ENCODE assay signal across 8 cellular contexts in the genomic region with DNA sequence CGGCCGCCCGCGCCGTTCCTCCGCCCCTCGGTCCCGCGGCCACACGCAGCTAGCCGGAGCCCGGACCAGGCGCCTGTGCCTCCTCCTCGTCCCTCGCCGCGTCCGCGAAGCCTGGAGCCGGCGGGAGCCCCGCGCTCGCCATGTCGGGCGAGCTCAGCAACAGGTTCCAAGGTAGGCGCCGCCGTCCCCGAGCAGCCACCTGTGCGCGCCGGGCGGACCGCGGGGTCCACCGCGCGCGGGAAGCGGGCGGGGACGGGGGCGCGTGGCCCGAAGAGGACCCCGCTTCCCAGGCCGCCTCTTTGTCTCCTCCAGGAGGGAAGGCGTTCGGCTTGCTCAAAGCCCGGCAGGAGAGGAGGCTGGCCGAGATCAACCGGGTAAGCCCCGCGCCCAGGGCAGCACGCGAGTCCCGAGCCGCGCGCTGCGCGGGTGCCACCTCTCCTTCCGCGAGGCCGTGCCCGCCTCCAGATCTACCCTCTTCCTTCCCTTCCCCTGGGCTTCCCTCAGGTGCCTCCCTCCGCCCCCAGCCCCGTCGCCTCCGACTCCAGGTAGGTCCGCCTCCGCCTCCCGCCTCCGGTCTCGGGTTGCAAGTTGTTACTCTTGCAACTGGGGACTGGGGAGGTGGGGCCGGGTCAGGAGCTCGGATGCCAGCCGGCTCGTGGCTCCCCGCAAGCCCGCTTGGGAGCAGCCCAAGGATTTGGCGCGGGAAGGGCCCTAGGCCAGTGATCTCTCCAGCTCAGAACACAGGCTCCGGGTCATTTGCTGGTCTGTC. TPM values are rescaled to one million over a fixed set of nuclear protein-coding genes. Genes with fewer than 3 reads are reported as not detected.
A peak's percentile ranks its signal among the peaks of the same experiment; 100 is the strongest.
DNase-seq lines count a peak whose midpoint lies in the region; ATAC-seq and TF ChIP-seq lines count a peak whose summit lies in the region.

TSS of gene AIF1L (plus strand) at position 42 of the 769 bp plus-strand sequence. CDS start at position 141, 99 bp downstream.

- peak within 1 kb of the TSS; percentile 87 for H3K4me3 ChIP-seq in ectodermal cell (ENCODE audit: insufficient read depth, low read depth, low read length)
- H3K4me3 ChIP-seq in mesodermal cell (ENCODE audit: extremely low read depth, insufficient read depth, low read length, poor library complexity, severe bottlenecking): peak within 1 kb of the TSS; percentile 61
- H3K4me3 ChIP-seq in testis: peak within 1 kb of the TSS; percentile 56 to 68

- peaks cover 27% of the 10 kb centered on the region for H3K4me1 ChIP-seq in ectodermal cell (ENCODE audit: control insufficient read depth, insufficient read depth, low read length)
- peaks cover 27% of the 10 kb centered on the region for H3K4me1 ChIP-seq in mesodermal cell (ENCODE audit: control insufficient read depth, insufficient read depth, low read length, poor library complexity, severe bottlenecking)
- H3K4me1 ChIP-seq in testis: peaks cover 46% of the 10 kb centered on the region

- intact Hi-C loops in testis (cut with DNase I; ENCODE audit: low total_unique reads): no loop called here

- no peak for TF ChIP-seq CTCF in testis (IDR thresholded peaks at IDR 0.05)

- no peaks in the 10 kb centered on the region for H3K27me3 ChIP-seq in ectodermal cell (ENCODE audit: control insufficient read depth, insufficient read depth, low read length, poor library complexity, severe bottlenecking)
- no peaks in the 10 kb centered on the region for H3K27me3 ChIP-seq in testis

- H3K27ac ChIP-seq in ectodermal cell (ENCODE audit: insufficient read depth, low read depth, low read length, poor library complexity, severe bottlenecking) (peak within 1 kb of the TSS; percentile 78), mesodermal cell (ENCODE audit: low read depth, low read length, severe bottlenecking) (no peak within 1 kb of the TSS), testis (peak within 1 kb of the TSS; percentile 16 to 50)

- no peak for TF ChIP-seq POLR2A in testis (IDR thresholded peaks at IDR 0.05)

- 0% methylated on average over 85 of the region's 85 CpGs for WGBS in ectodermal cell, 2 experiments
- WGBS in mesodermal cell (ENCODE audit: insufficient coverage in 2 of 2), 2 experiments: 0% methylated on average over 60 to 80 of the region's 85 CpGs
- 0 to 1% methylated on average over 12 to 64 of the region's 85 CpGs for WGBS in testis, 2 donors

- H3K9me3 ChIP-seq in ectodermal cell (ENCODE audit: control insufficient read depth, low read length) (no peaks in the 10 kb centered on the region), mesodermal cell (ENCODE audit: control insufficient read depth, low read length) (no peaks in the 10 kb centered on the region), testis (no peaks in the 10 kb centered on the region)

- no peaks in the 10 kb centered on the region for H3K36me3 ChIP-seq in ectodermal cell (ENCODE audit: control insufficient read depth, insufficient read depth, low read length)
- H3K36me3 ChIP-seq in mesodermal cell (ENCODE audit: control insufficient read depth, insufficient read depth, low read length): no peaks in the 10 kb centered on the region
- no peaks in the 10 kb centered on the region for H3K36me3 ChIP-seq in testis (ENCODE audit: low read depth, missing control alignments)

- peak; percentile 34 for DNase-seq in activated T-cell treated with anti-CD3 and anti-CD28 coated beads for 4 hours
- no peak for DNase-seq in activated T-cell treated with anti-CD3 and anti-CD28 coated beads, Interleukin-2, amount 50 U/mL, for 1 hour
- DNase-seq in SW480 (ENCODE audit: low spot score): peak; percentile 60
- peak; percentile 43 for DNase-seq in testis

- ATAC-seq in HG03025 (IDR thresholded peaks at IDR 0.05; ENCODE audit: low FRiP score, unreplicated experiment) (no peak), HG03095 (IDR thresholded peaks at IDR 0.05; ENCODE audit: unreplicated experiment) (no peak)

RNA-seq across cellular contexts. Expression of gene AIF1L, which starts in this region (rescaled TPM):
- 141 TPM for polyA plus RNA-seq in ectodermal cell (2013, experiment 1 of 4)
- polyA plus RNA-seq in ectodermal cell (2013, experiment 2 of 4): 135 TPM
- polyA plus RNA-seq in ectodermal cell (2013, experiment 3 of 4): 89.6 TPM
- polyA plus RNA-seq in ectodermal cell (2013, experiment 4 of 4): 97.4 TPM
- 19.9 TPM for polyA plus RNA-seq in mesodermal cell (2013, experiment 1 of 2)
- polyA plus RNA-seq in mesodermal cell (2013, experiment 2 of 2): 16.4 TPM
- 10 to 100 TPM in 1 of 2 donors, 1 to 10 TPM in 1; 8.3 to 14.9 TPM for total RNA-seq in testis
- 24.6 TPM for polyA plus RNA-seq in testis (ENCODE audit: insufficient read depth, low read depth, low replicate concordance)
